In the genomic region with DNA sequence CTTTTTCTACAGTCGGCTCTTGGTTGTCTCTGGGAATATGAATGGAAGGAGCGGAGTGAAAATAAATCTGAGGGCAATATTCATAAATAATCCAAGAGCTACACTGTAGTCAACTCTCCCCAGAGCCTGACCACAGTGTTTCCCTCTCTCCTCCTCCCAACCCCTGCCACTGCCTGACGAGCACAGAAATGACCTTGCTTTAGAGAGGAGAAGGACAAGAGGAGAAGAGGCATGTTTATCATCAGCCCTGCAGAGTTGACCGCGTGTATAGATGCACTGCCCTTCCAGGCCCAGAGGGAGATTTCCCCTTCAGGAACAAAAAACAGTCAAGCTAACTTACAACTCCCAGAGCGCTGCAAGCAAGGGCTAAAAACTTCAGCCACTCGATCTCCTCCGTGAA, we compare ENCODE assay signal across 12 cellular contexts. TPM values are rescaled to one million over a fixed set of nuclear protein-coding genes. Genes with fewer than 3 reads are reported as not detected.
"Had no signal": no experiment of that assay in that cellular context is flagged by ENCODE, and none has a peak within 500 bp of the region (broad histone marks: within the 10 kb centered on the region; RNA-seq: fewer than 3 reads in every experiment).

No MANE protein-coding gene starts in this region.

RNA-seq across cellular contexts. Expression of gene ROPN1, which starts 16.9 kb away (rescaled TPM):
- total RNA-seq: cerebellum, dermis blood vessel endothelial cell, esophagus mucosa, gastrocnemius medialis, glomerular endothelial cell, left lobe of liver, left ventricle myocardium inferior, lower lobe of right lung, lung microvascular endothelial cell, mesenteric fat pad, mesothelial cell of epicardium, myocyte had no signal
